18 cellular contexts compared by ENCODE assay signal in the genomic region with DNA sequence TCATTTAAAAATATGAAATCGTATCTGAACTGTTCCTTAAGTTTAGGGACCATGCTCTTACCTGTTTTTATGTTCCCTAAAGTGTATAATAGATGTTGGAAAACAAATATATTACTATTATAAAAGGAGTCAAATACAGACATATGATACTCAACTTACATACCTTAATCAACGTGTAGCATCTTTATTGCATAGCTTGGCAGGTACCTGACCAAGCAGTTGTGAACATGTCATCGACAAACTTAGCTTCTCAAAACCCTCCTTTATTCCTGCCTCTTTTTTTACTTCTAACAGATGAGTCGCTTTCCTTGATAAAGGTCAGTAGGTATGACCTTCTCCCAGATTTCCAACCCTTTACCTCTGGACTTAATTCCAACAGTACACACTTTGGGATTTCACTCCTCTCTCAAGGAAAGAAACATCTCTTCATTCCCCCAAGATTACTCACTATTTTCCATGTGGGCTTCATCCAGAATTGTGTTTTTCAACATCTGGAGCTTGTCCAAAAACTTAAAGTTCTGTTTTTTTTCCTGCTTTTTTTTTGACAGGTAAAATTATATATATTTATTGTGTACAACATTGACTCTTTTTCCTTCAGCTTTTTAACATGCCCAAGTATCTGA. TPM values are rescaled to one million over a fixed set of nuclear protein-coding genes. Genes with fewer than 3 reads are reported as not detected.
DNase-seq lines count a peak whose midpoint lies in the region; ATAC-seq, FAIRE-seq and TF ChIP-seq lines count a peak whose summit lies in the region.
"Had no signal": no experiment of that assay in that cellular context is flagged by ENCODE, and none has a peak within 500 bp of the region (broad histone marks: within the 10 kb centered on the region; RNA-seq: fewer than 3 reads in every experiment).

No MANE protein-coding gene starts in this region.

- peaks cover 5% of the 10 kb centered on the region; the same call in 1 of the 2 replicates for H3K9me2 ChIP-seq in PC-9 (ENCODE audit: insufficient read depth)

- ATAC-seq in omental fat pad (ENCODE audit: low FRiP score) (peak; percentile 42), HG03159 (IDR thresholded peaks at IDR 0.05; ENCODE audit: unreplicated experiment) (no peak), GM18907 (IDR thresholded peaks at IDR 0.05; ENCODE audit: unreplicated experiment) (no peak)
- ATAC-seq: T-cell had no signal

- H3F3A ChIP-seq in PC-9 (ENCODE audit: insufficient read depth, low read depth): peaks cover 17% of the 10 kb centered on the region

- DNase-seq in GM12891 (ENCODE audit: insufficient read length, low spot score): no peak
- no peak for DNase-seq in PC-9
- no peak for DNase-seq in omental fat pad (ENCODE audit: low spot score)
- no peak for DNase-seq in KG1 (lab: John Stamatoyannopoulos, UW)
- no peak for DNase-seq in urothelium cell line (ENCODE audit: low spot score)
- DNase-seq: activated B cell treated with CpG ODN at 0.5 μM for 24 hours; activated naive CD4-positive, alpha-beta T cell; brain microvascular endothelial cell; effector CD4-positive, alpha-beta T cell; NCI-H187; NCI-H526; T-cell had no signal

- BruUV-seq in PC-9 (replicated peaks; lab: Mats Ljungman, UMichigan): no TSS peak

- FAIRE-seq in GM12891 (lab: Jason Lieb, UNC) (peak; percentile 9), endometrium (lab: Jason Lieb, UNC) (peak; percentile 4), urothelium cell line (lab: Jason Lieb, UNC) (no peak)
- FAIRE-seq: frontal cortex had no signal

- H3K27me3 ChIP-seq in PC-9 (ENCODE audit: insufficient read depth, low read depth): no peaks in the 10 kb centered on the region
- H3K27me3 ChIP-seq: brain microvascular endothelial cell had no signal

- peaks cover 39% of the 10 kb centered on the region for H3K4me1 ChIP-seq in PC-9 (replicated peaks; ENCODE audit: insufficient read depth)

- intact Hi-C loops in PC-9 (cut with micrococcal nuclease; ENCODE audit: unreplicated experiment): no loop called here

- H3K27ac ChIP-seq in PC-9: peak overlapping the region; percentile 25
- H3K27ac ChIP-seq: brain microvascular endothelial cell, C4-2B, HL-60 had no signal

- no peaks in the 10 kb centered on the region for H3K36me3 ChIP-seq in PC-9 (ENCODE audit: low read depth)
- H3K36me3 ChIP-seq: brain microvascular endothelial cell had no signal

- no peak overlapping the region for H2AFZ ChIP-seq in PC-9

- peaks cover 32% of the 10 kb centered on the region for H4K20me1 ChIP-seq in PC-9 (ENCODE audit: insufficient read depth)

- H3K4me2 ChIP-seq in PC-9: no peak overlapping the region

- TF ChIP-seq CTCF in PC-9 (conservative IDR thresholded peaks at IDR 0.05) (no peak), omental fat pad (IDR thresholded peaks at IDR 0.05) (no peak)

- POLR2A ChIA-PET in PC-9 (lab: Charles Lee; ENCODE audit: unreplicated experiment): no interaction called here

- CTCF ChIA-PET in PC-9 (lab: Charles Lee): interaction anchor here (0.6 kb wide), 2 partner anchors 58 to 812 kb away, joined by 3 to 5 read pairs; no protein-coding TSS in a partner anchor

- H3K79me2 ChIP-seq in PC-9 (ENCODE audit: low read depth): peaks cover 97% of the 10 kb centered on the region

- H3K9me3 ChIP-seq in PC-9 (ENCODE audit: insufficient read depth, low read depth): no peaks in the 10 kb centered on the region

- H3K4me3 ChIP-seq in PC-9: no peak overlapping the region

- no peak for TF ChIP-seq POLR2A in GM12891 (IDR thresholded peaks at IDR 0.05; ENCODE audit: low read depth, low read length)

TF ChIP-seq in GM12891, 5 proteins besides CTCF, POLR2A, EP300 and RAD21:
- TF ChIP-seq POLR2AphosphoS5 (IDR thresholded peaks at IDR 0.05; ENCODE audit: low read depth, low read length): no peak
- no peak for TF ChIP-seq PAX5 (IDR thresholded peaks at IDR 0.05; ENCODE audit: insufficient read depth, low read length, severe bottlenecking)
- TF ChIP-seq POU2F2 (IDR thresholded peaks at IDR 0.05; ENCODE audit: low read depth, low read length): no peak
- no peak for TF ChIP-seq SPI1 (IDR thresholded peaks at IDR 0.05; ENCODE audit: low read depth, low read length)
- TF ChIP-seq TAF1 (IDR thresholded peaks at IDR 0.05; ENCODE audit: low read depth, low read length): no peak
TF ChIP-seq in GM12891: peak in this region for 0.

RNA-seq across cellular contexts. Expression of a gene that starts 11.9 kb away (rescaled TPM):
- polyA plus RNA-seq in GM12891 (2012; ENCODE audit: low read depth, missing spikeins): 7.3 TPM
- 62.1 and 64.8 TPM in 2 replicates for total RNA-seq in PC-9 (2021)
- total RNA-seq in omental fat pad: 100 to 1,000 TPM; 233 to 345 (median 278) TPM
